Comparison of ENCODE assay signal across 1 cellular context in genomic region chr5:149063017-149063687, GRCh38.
TF ChIP-seq lines count a peak whose summit lies in the region.

SH3TC2 (minus strand) TSS chr5:149063062; CDS start chr5:149063022, 40 bp downstream.

TF ChIP-seq in HepG2, 621 proteins besides CTCF, POLR2A, EP300 and RAD21 (continued from another document):
- TF ChIP-seq, protein P1, sequence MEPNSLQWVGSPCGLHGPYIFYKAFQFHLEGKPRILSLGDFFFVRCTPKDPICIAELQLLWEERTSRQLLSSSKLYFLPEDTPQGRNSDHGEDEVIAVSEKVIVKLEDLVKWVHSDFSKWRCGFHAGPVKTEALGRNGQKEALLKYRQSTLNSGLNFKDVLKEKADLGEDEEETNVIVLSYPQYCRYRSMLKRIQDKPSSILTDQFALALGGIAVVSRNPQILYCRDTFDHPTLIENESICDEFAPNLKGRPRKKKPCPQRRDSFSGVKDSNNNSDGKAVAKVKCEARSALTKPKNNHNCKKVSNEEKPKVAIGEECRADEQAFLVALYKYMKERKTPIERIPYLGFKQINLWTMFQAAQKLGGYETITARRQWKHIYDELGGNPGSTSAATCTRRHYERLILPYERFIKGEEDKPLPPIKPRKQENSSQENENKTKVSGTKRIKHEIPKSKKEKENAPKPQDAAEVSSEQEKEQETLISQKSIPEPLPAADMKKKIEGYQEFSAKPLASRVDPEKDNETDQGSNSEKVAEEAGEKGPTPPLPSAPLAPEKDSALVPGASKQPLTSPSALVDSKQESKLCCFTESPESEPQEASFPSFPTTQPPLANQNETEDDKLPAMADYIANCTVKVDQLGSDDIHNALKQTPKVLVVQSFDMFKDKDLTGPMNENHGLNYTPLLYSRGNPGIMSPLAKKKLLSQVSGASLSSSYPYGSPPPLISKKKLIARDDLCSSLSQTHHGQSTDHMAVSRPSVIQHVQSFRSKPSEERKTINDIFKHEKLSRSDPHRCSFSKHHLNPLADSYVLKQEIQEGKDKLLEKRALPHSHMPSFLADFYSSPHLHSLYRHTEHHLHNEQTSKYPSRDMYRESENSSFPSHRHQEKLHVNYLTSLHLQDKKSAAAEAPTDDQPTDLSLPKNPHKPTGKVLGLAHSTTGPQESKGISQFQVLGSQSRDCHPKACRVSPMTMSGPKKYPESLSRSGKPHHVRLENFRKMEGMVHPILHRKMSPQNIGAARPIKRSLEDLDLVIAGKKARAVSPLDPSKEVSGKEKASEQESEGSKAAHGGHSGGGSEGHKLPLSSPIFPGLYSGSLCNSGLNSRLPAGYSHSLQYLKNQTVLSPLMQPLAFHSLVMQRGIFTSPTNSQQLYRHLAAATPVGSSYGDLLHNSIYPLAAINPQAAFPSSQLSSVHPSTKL (CRISPR knock-in tag; IDR thresholded peaks at IDR 0.05) = 0 out of 2 replicates have a peak, but pooled peaks have one; percentile 14
- no peak for TF ChIP-seq SNRNP70 (IDR thresholded peaks at IDR 0.05; ENCODE audit: low read depth, low read length)
- TF ChIP-seq ZNF121 (CRISPR knock-in tag; IDR thresholded peaks at IDR 0.05) = peak; percentile 7; the same call in 1 of the 2 replicates
- TF ChIP-seq, protein P2, sequence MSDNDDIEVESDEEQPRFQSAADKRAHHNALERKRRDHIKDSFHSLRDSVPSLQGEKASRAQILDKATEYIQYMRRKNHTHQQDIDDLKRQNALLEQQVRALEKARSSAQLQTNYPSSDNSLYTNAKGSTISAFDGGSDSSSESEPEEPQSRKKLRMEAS (IDR thresholded peaks at IDR 0.05) = peak; percentile 74; the same call in 1 of the 2 replicates
- TF ChIP-seq ZNF251 (CRISPR knock-in tag; IDR thresholded peaks at IDR 0.05) = no peak
- no peak for TF ChIP-seq U2AF2 (IDR thresholded peaks at IDR 0.05; ENCODE audit: low read depth, low read length)
- TF ChIP-seq PHF21A (CRISPR knock-in tag; IDR thresholded peaks at IDR 0.05) = 0 out of 2 replicates have a peak, but pooled peaks have one; percentile 48
- TF ChIP-seq ZNF605 (CRISPR knock-in tag; IDR thresholded peaks at IDR 0.05) = no peak
- TF ChIP-seq KDM4B (CRISPR knock-in tag; IDR thresholded peaks at IDR 0.05) = no peak
- no peak for TF ChIP-seq IKZF4 (CRISPR knock-in tag; IDR thresholded peaks at IDR 0.05; ENCODE audit: borderline replicate concordance, low read depth, not compliant biosample characterization)
- TF ChIP-seq ATAD3A (CRISPR knock-in tag; IDR thresholded peaks at IDR 0.05) = no peak
- TF ChIP-seq, protein P3, sequence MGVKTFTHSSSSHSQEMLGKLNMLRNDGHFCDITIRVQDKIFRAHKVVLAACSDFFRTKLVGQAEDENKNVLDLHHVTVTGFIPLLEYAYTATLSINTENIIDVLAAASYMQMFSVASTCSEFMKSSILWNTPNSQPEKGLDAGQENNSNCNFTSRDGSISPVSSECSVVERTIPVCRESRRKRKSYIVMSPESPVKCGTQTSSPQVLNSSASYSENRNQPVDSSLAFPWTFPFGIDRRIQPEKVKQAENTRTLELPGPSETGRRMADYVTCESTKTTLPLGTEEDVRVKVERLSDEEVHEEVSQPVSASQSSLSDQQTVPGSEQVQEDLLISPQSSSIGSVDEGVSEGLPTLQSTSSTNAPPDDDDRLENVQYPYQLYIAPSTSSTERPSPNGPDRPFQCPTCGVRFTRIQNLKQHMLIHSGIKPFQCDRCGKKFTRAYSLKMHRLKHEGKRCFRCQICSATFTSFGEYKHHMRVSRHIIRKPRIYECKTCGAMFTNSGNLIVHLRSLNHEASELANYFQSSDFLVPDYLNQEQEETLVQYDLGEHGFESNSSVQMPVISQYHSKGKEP (CRISPR knock-in tag; IDR thresholded peaks at IDR 0.05) = 0 out of 2 replicates have a peak, but pooled peaks have one; percentile 28
- 0 out of 2 replicates have a peak, but pooled peaks have one; percentile 22 for TF ChIP-seq ISL2 (CRISPR knock-in tag; IDR thresholded peaks at IDR 0.05)
- TF ChIP-seq ZNF12 (CRISPR knock-in tag; IDR thresholded peaks at IDR 0.05) = no peak
- TF ChIP-seq ZNF296 (CRISPR knock-in tag; conservative IDR thresholded peaks at IDR 0.05) = no peak
- no peak for TF ChIP-seq ZBTB42 (CRISPR knock-in tag; IDR thresholded peaks at IDR 0.05)
- TF ChIP-seq ZNF292 (CRISPR knock-in tag; IDR thresholded peaks at IDR 0.05; ENCODE audit: borderline replicate concordance, low read depth) = peak; percentile 66; the same call in 1 of the 2 replicates
- TF ChIP-seq ZNF10 (CRISPR knock-in tag; IDR thresholded peaks at IDR 0.05; ENCODE audit: borderline replicate concordance, low read depth) = no peak
- TF ChIP-seq ZNF687 (CRISPR knock-in tag; IDR thresholded peaks at IDR 0.05) = peak; percentile 58
- TF ChIP-seq CCAR2 (optimal IDR thresholded peaks at IDR 0.05; ENCODE audit: low read depth, low read length) = no peak
- TF ChIP-seq SMAD3 (CRISPR knock-in tag; IDR thresholded peaks at IDR 0.05) = no peak
- TF ChIP-seq TFDP1 (CRISPR knock-in tag; IDR thresholded peaks at IDR 0.05; ENCODE audit: borderline replicate concordance) = peak; percentile 62; the same call in 1 of the 2 replicates
- TF ChIP-seq, protein P4, sequence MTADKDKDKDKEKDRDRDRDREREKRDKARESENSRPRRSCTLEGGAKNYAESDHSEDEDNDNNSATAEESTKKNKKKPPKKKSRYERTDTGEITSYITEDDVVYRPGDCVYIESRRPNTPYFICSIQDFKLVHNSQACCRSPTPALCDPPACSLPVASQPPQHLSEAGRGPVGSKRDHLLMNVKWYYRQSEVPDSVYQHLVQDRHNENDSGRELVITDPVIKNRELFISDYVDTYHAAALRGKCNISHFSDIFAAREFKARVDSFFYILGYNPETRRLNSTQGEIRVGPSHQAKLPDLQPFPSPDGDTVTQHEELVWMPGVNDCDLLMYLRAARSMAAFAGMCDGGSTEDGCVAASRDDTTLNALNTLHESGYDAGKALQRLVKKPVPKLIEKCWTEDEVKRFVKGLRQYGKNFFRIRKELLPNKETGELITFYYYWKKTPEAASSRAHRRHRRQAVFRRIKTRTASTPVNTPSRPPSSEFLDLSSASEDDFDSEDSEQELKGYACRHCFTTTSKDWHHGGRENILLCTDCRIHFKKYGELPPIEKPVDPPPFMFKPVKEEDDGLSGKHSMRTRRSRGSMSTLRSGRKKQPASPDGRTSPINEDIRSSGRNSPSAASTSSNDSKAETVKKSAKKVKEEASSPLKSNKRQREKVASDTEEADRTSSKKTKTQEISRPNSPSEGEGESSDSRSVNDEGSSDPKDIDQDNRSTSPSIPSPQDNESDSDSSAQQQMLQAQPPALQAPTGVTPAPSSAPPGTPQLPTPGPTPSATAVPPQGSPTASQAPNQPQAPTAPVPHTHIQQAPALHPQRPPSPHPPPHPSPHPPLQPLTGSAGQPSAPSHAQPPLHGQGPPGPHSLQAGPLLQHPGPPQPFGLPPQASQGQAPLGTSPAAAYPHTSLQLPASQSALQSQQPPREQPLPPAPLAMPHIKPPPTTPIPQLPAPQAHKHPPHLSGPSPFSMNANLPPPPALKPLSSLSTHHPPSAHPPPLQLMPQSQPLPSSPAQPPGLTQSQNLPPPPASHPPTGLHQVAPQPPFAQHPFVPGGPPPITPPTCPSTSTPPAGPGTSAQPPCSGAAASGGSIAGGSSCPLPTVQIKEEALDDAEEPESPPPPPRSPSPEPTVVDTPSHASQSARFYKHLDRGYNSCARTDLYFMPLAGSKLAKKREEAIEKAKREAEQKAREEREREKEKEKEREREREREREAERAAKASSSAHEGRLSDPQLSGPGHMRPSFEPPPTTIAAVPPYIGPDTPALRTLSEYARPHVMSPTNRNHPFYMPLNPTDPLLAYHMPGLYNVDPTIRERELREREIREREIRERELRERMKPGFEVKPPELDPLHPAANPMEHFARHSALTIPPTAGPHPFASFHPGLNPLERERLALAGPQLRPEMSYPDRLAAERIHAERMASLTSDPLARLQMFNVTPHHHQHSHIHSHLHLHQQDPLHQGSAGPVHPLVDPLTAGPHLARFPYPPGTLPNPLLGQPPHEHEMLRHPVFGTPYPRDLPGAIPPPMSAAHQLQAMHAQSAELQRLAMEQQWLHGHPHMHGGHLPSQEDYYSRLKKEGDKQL (CRISPR knock-in tag; IDR thresholded peaks at IDR 0.05; ENCODE audit: low read depth) = no peak
